ENCODE assay signal across 8 cellular contexts in genomic region chr17:40329981-40330794, GRCh38. TPM values are rescaled to one million over a fixed set of nuclear protein-coding genes. Genes with fewer than 3 reads are reported as not detected.
DNase-seq lines count a peak whose midpoint lies in the region; ATAC-seq and TF ChIP-seq lines count a peak whose summit lies in the region.

No MANE protein-coding gene starts in this region.

- no peaks in the 10 kb centered on the region for H3K27me3 ChIP-seq in thyroid gland

- peak overlapping the region; percentile 41 for H3K4me3 Mint-ChIP-seq in activated T-cell treated with anti-CD3 and anti-CD28 coated beads, Interleukin-2, amount 50 U/mL, for 24 hours
- peak overlapping the region; percentile 85 for H3K4me3 Mint-ChIP-seq in T-helper 2 cell treated with Interferon-gamma antibody and Interleukin-4, amounts not matched to agents 5 μg/mL and 100 μg/mL, for 36 hours

- intact Hi-C loops in left cardiac atrium (cut with DNase I) (no loop called here), thyroid gland (cut with DNase I) (no loop called here)

- H3K27ac Mint-ChIP-seq in activated T-cell treated with anti-CD3 and anti-CD28 coated beads, Interleukin-2, amount 50 U/mL, for 24 hours, result peak overlapping the region; percentile 74
- H3K27ac Mint-ChIP-seq in T-helper 2 cell treated with Interferon-gamma antibody and Interleukin-4, amounts not matched to agents 5 μg/mL and 100 μg/mL, for 36 hours, result peak overlapping the region; percentile 92

- DNase-seq in activated T-cell treated with anti-CD3 and anti-CD28 coated beads, Interleukin-2, amount 50 U/mL, for 24 hours, result no peak
- no peak for DNase-seq in activated T-cell treated with anti-CD3 and anti-CD28 coated beads, Interleukin-2, amount 50 U/mL, for 1 hour
- no peak for DNase-seq in T-helper 2 cell treated with Interferon-gamma antibody and Interleukin-4, amounts not matched to agents 5 μg/mL and 100 μg/mL, for 36 hours (ENCODE audit: low spot score)
- peak; percentile 77 for DNase-seq in left cardiac atrium
- DNase-seq in thyroid gland, result peak; percentile 94 to 95
- no peak for DNase-seq in NCI-H526 (lab: John Stamatoyannopoulos, UW)
- no peak for DNase-seq in NCI-H1436 treated with DMSO at 0.1 percent for 48 hours (lab: John Stamatoyannopoulos, UW)

- TF ChIP-seq POLR2A in thyroid gland (IDR thresholded peaks at IDR 0.05), result no peak

- no peaks in the 10 kb centered on the region for H3K36me3 ChIP-seq in thyroid gland

- H3K9me3 Mint-ChIP-seq in activated T-cell treated with anti-CD3 and anti-CD28 coated beads, Interleukin-2, amount 50 U/mL, for 24 hours, result no peaks in the 10 kb centered on the region
- no peaks in the 10 kb centered on the region for H3K9me3 Mint-ChIP-seq in T-helper 2 cell treated with Interferon-gamma antibody and Interleukin-4, amounts not matched to agents 5 μg/mL and 100 μg/mL, for 36 hours

- peaks cover 96 to 100% of the 10 kb centered on the region in 2 donors for H3K4me1 ChIP-seq in thyroid gland

- TF ChIP-seq CTCF in thyroid gland (IDR thresholded peaks at IDR 0.05), result no peak

- H3K27ac ChIP-seq in thyroid gland, result peak overlapping the region; percentile 83 to 90 (median 89)

- ATAC-seq in left cardiac atrium (peak; percentile 4 to 35), GM19467 (IDR thresholded peaks at IDR 0.05; ENCODE audit: unreplicated experiment) (no peak)

- no peaks in the 10 kb centered on the region for H3K9me3 ChIP-seq in thyroid gland

- H3K4me1 Mint-ChIP-seq in activated T-cell treated with anti-CD3 and anti-CD28 coated beads, Interleukin-2, amount 50 U/mL, for 24 hours (ENCODE audit: low read depth), result peaks cover 88% of the 10 kb centered on the region
- H3K4me1 Mint-ChIP-seq in T-helper 2 cell treated with Interferon-gamma antibody and Interleukin-4, amounts not matched to agents 5 μg/mL and 100 μg/mL, for 36 hours (ENCODE audit: low read depth), result peaks cover 81% of the 10 kb centered on the region

- H3K27me3 Mint-ChIP-seq in activated T-cell treated with anti-CD3 and anti-CD28 coated beads, Interleukin-2, amount 50 U/mL, for 24 hours, result no peaks in the 10 kb centered on the region
- H3K27me3 Mint-ChIP-seq in T-helper 2 cell treated with Interferon-gamma antibody and Interleukin-4, amounts not matched to agents 5 μg/mL and 100 μg/mL, for 36 hours (ENCODE audit: low read depth), result no peaks in the 10 kb centered on the region

- peaks cover 52% of the 10 kb centered on the region for H3K36me3 Mint-ChIP-seq in activated T-cell treated with anti-CD3 and anti-CD28 coated beads, Interleukin-2, amount 50 U/mL, for 24 hours (ENCODE audit: low read depth)
- H3K36me3 Mint-ChIP-seq in T-helper 2 cell treated with Interferon-gamma antibody and Interleukin-4, amounts not matched to agents 5 μg/mL and 100 μg/mL, for 36 hours (ENCODE audit: low read depth), result peaks cover 43% of the 10 kb centered on the region

- WGBS in thyroid gland, 2 donors, result 16 to 17% methylated on average over 7 to 9 of the region's 9 CpGs

- H3K4me3 ChIP-seq in thyroid gland (replicated peaks in 1 of 3), result no peak overlapping the region

RNA-seq across cellular contexts. Expression of gene RARA, which starts 21.2 kb away (rescaled TPM):
- total RNA-seq in left cardiac atrium, result 10 to 100 TPM; 23.3 to 43.8 TPM
- 10 to 100 TPM; 20.0 to 60.9 (median 35.2) TPM for total RNA-seq in thyroid gland

RNA-seq across cellular contexts. Expression of gene GJD3, which starts 34.3 kb away (rescaled TPM):
- total RNA-seq in left cardiac atrium, result 1 to 10 TPM; 1.2 to 1.3 TPM
- total RNA-seq in thyroid gland, result 1 to 10 TPM; 1.6 to 3.4 (median 1.7) TPM

RNA-seq across cellular contexts. Expression of gene CDC6, which starts 42.5 kb away (rescaled TPM):
- total RNA-seq in left cardiac atrium (1 to 10 TPM; 1.3 to 1.9 TPM), thyroid gland (1 to 10 TPM in 1 of 4 donors, under 1 TPM in 3; 0.63 to 5.2 (median 0.79) TPM)

Comparison
In these comparisons a context has a peak if more than half of its experiments do, and no peak if none do; other contexts are left out.
1. DNase-seq: peak in left cardiac atrium (single experiment) and thyroid gland (2 of 2); none in activated T-cell treated with anti-CD3 and anti-CD28 coated beads, Interleukin-2, amount 50 U/mL, for 24 hours (single experiment), activated T-cell treated with anti-CD3 and anti-CD28 coated beads, Interleukin-2, amount 50 U/mL, for 1 hour (single experiment), T-helper 2 cell treated with Interferon-gamma antibody and Interleukin-4, amounts not matched to agents 5 μg/mL and 100 μg/mL, for 36 hours (single experiment), NCI-H526 (0 of 2) and NCI-H1436 treated with DMSO at 0.1 percent for 48 hours (single experiment).